12 cellular contexts compared by ENCODE assay signal in genomic region chr20:17646209-17646717, GRCh38. TPM values are rescaled to one million over a fixed set of nuclear protein-coding genes. Genes with fewer than 3 reads are reported as not detected.
DNase-seq lines count a peak whose midpoint lies in the region; ATAC-seq, FAIRE-seq and TF ChIP-seq lines count a peak whose summit lies in the region.
"Had no signal": no experiment of that assay in that cellular context is flagged by ENCODE, and none has a peak within 500 bp of the region (broad histone marks: within the 10 kb centered on the region; RNA-seq: fewer than 3 reads in every experiment).

No MANE protein-coding gene starts in this region.

- DNase-seq in Caco-2, result peak in 1 of 2 experiments; percentile 24
- peak; percentile 22 for DNase-seq in NCI-H2029 treated with DMSO at 0.1 percent for 48 hours (lab: John Stamatoyannopoulos, UW)
- DNase-seq in endodermal cell, result no peak
- peak in 4 of 6 donors; percentile 50 to 68 (median 56) for DNase-seq in pancreas
- no peak for DNase-seq in SW480 (ENCODE audit: low spot score)
- DNase-seq in NCI-H446 (lab: John Stamatoyannopoulos, UW), result no peak
- DNase-seq in activated gamma-delta T cell (lab: John Stamatoyannopoulos, UW), result no peak
- DNase-seq: CD4-positive, alpha-beta memory T cell; cerebellar nuclear complex; kidney glomerular epithelial cell had no signal

- H3K9me3 Mint-ChIP-seq in Caco-2 (ENCODE audit: unreplicated experiment), result no peaks in the 10 kb centered on the region
- no peaks in the 10 kb centered on the region for H3K9me3 Mint-ChIP-seq in endodermal cell
- H3K9me3 Mint-ChIP-seq: CD4-positive, alpha-beta memory T cell had no signal

- no peaks in the 10 kb centered on the region for H3K27me3 Mint-ChIP-seq in Caco-2 (ENCODE audit: insufficient read depth, unreplicated experiment)
- H3K27me3 Mint-ChIP-seq in endodermal cell (ENCODE audit: insufficient read depth), result no peaks in the 10 kb centered on the region
- H3K27me3 Mint-ChIP-seq: CD4-positive, alpha-beta memory T cell had no signal

- no TSS peak for BruUV-seq in Caco-2 (replicated peaks; lab: Mats Ljungman, UMichigan)

- H3K27me3 ChIP-seq in Caco-2 (replicated peaks; ENCODE audit: control insufficient read depth, insufficient read depth, low read length), result no peaks in the 10 kb centered on the region
- H3K27me3 ChIP-seq in endodermal cell (ENCODE audit: control insufficient read depth, insufficient read depth, low read length, poor library complexity, severe bottlenecking), result no peaks in the 10 kb centered on the region
- no peaks in the 10 kb centered on the region for H3K27me3 ChIP-seq in pancreas
- H3K27me3 ChIP-seq: suprapubic skin had no signal

- CTCF ChIA-PET in Caco-2 (lab: Charles Lee), result interaction anchor here (1.0 kb wide), 1 partner anchor 9 kb away, joined by 3 read pairs; no protein-coding TSS in a partner anchor

- H3K4me1 ChIP-seq in Caco-2 (no peaks in the 10 kb centered on the region), endodermal cell (ENCODE audit: control insufficient read depth, insufficient read depth, low read length) (peaks cover 40% of the 10 kb centered on the region), pancreas (peaks cover 60 to 90% (median 73%) of the 10 kb centered on the region in 3 donors)

- H3K27ac Mint-ChIP-seq in Caco-2 (ENCODE audit: unreplicated experiment) (peak overlapping the region; percentile 51), endodermal cell (peak overlapping the region; percentile 83)

- no peak for FAIRE-seq in pancreas (lab: Jason Lieb, UNC)

- H3K9ac ChIP-seq in endodermal cell (ENCODE audit: extremely low read depth, low read length, poor library complexity, severe bottlenecking), result no peak overlapping the region

- H3K36me3 Mint-ChIP-seq in Caco-2 (ENCODE audit: insufficient read depth, unreplicated experiment) (peaks cover 100% of the 10 kb centered on the region), endodermal cell (ENCODE audit: low read depth) (peaks cover 12% of the 10 kb centered on the region)

- no peak overlapping the region for H3K4me3 ChIP-seq in Caco-2 (ENCODE audit: low read depth, low read length)
- H3K4me3 ChIP-seq in endodermal cell (ENCODE audit: low read length), result no peak overlapping the region
- H3K4me3 ChIP-seq in pancreas, result no peak overlapping the region
- H3K4me3 ChIP-seq: suprapubic skin had no signal

- 90 to 91% methylated on average over 12 of the region's 12 CpGs for WGBS in endodermal cell (ENCODE audit: insufficient coverage in 1 of 2, insufficient read length in 1 of 2), 2 experiments
- WGBS in pancreas, 2 donors, result 21 to 26% methylated on average over 12 of the region's 12 CpGs

- intact Hi-C loops in Caco-2 (cut with micrococcal nuclease; ENCODE audit: unreplicated experiment) (no loop called here), pancreas (cut with DNase I) (no loop called here)

- POLR2A ChIA-PET in Caco-2 (lab: Charles Lee), result no interaction called here

- H3K9me3 ChIP-seq in Caco-2 (no peaks in the 10 kb centered on the region), endodermal cell (ENCODE audit: control insufficient read depth, low read length) (no peaks in the 10 kb centered on the region), pancreas (no peaks in the 10 kb centered on the region)
- H3K9me3 ChIP-seq: suprapubic skin had no signal

- TF ChIP-seq CTCF in Caco-2 (IDR thresholded peaks at IDR 0.05; ENCODE audit: insufficient read depth in 1 of 2, low read depth in 1 of 2, low read length in 1 of 2, severe bottlenecking in 1 of 2, unreplicated experiment in 1 of 2) (no peak), endodermal cell (conservative IDR thresholded peaks at IDR 0.05) (no peak), pancreas (IDR thresholded peaks at IDR 0.05) (no peak)

- H3K36me3 ChIP-seq in Caco-2 (ENCODE audit: control insufficient read depth, insufficient read depth, low read length) (peaks cover 8% of the 10 kb centered on the region), endodermal cell (ENCODE audit: control insufficient read depth, insufficient read depth, low read length) (peaks cover 77% of the 10 kb centered on the region), pancreas (peaks cover 0 to 18% (median 11%) of the 10 kb centered on the region in 3 donors)

- peaks cover 18% of the 10 kb centered on the region for H3K4me1 Mint-ChIP-seq in Caco-2 (ENCODE audit: low read depth, unreplicated experiment)
- peaks cover 21% of the 10 kb centered on the region for H3K4me1 Mint-ChIP-seq in endodermal cell

- H3K4me3 Mint-ChIP-seq in Caco-2 (ENCODE audit: unreplicated experiment), result no peak overlapping the region
- no peak overlapping the region for H3K4me3 Mint-ChIP-seq in endodermal cell
- H3K4me3 Mint-ChIP-seq: CD4-positive, alpha-beta memory T cell had no signal

- peak in 3 of 4 donors; percentile 15 to 33 (median 18) for ATAC-seq in pancreas
- ATAC-seq in GM18873 (IDR thresholded peaks at IDR 0.05; ENCODE audit: low FRiP score, unreplicated experiment), result no peak

- H3K27ac ChIP-seq in endodermal cell (ENCODE audit: low read depth, low read length), result no peak overlapping the region
- H3K27ac ChIP-seq in pancreas, result peak overlapping the region; percentile 6 to 63 (median 34)
- H3K27ac ChIP-seq: suprapubic skin had no signal

RNA-seq across cellular contexts. Expression of gene RRBP1, which starts 35.8 kb away (rescaled TPM):
- 665 and 758 TPM in 2 replicates for total RNA-seq in Caco-2 (2022)
- 100 to 1,000 TPM; 191 to 212 TPM for total RNA-seq in endodermal cell
- 54.2 TPM for polyA plus RNA-seq in endodermal cell (2013, experiment 1 of 2)
- polyA plus RNA-seq in endodermal cell (2013, experiment 2 of 2), result 58.4 TPM
- 100 to 1,000 TPM; 339 to 442 (median 354) TPM for total RNA-seq in pancreas
- 100 to 1,000 TPM; 170 to 269 TPM for polyA plus RNA-seq in pancreas

RNA-seq across cellular contexts. Expression of gene BANF2, which starts 53.5 kb away (rescaled TPM):
- total RNA-seq in Caco-2 (2022), result 2.1 and 3.0 TPM in 2 replicates
- not detected for total RNA-seq in endodermal cell
- not detected for polyA plus RNA-seq in endodermal cell (2013, experiment 1 of 2)
- not detected for polyA plus RNA-seq in endodermal cell (2013, experiment 2 of 2)
- 1 to 10 TPM in 5 of 6 donors, under 1 TPM in 1; 0.88 to 6.4 (median 2.0) TPM for total RNA-seq in pancreas
- 1 to 10 TPM in 1 of 2 donors, under 1 TPM in 1; 0.59 to 1.3 TPM for polyA plus RNA-seq in pancreas
- total RNA-seq: CD4-positive, alpha-beta memory T cell; suprapubic skin had no signal
- polyA plus RNA-seq: CD4-positive, alpha-beta memory T cell had no signal

Comparison
In these comparisons a context has a peak if more than half of its experiments do, and no peak if none do; other contexts are left out.
1. DNase-seq: peak in NCI-H2029 treated with DMSO at 0.1 percent for 48 hours (single experiment) and pancreas (4 of 6); none in endodermal cell (single experiment), SW480 (single experiment), NCI-H446 (0 of 2) and activated gamma-delta T cell (single experiment).